Comparison of ENCODE assay signal across 22 cellular contexts in genomic region chr12:3888654-3889053, GRCh38.
"Had no signal": no experiment of that assay in that cellular context is flagged by ENCODE, and none has a peak within 500 bp of the region (broad histone marks: within the 10 kb centered on the region; RNA-seq: fewer than 3 reads in every experiment).

No MANE protein-coding gene starts in this region.

- H3K4me3 ChIP-seq: colonic mucosa, heart right ventricle, ovary, prostate gland, thoracic aorta, upper lobe of left lung had no signal

- H3K9me3 ChIP-seq: colonic mucosa, heart right ventricle, neutrophil, ovary, prostate gland, thoracic aorta, upper lobe of left lung had no signal

- H3K27me3 ChIP-seq: colonic mucosa, ovary, upper lobe of left lung had no signal

- DNase-seq: activated CD4-positive, alpha-beta T cell treated with anti-CD3 and anti-CD28 coated beads for 4 hours; activated CD4-positive, alpha-beta T cell treated with anti-CD3 and anti-CD28 coated beads, Interleukin-2, amount 50 U/mL, for 48 hours; activated CD4-positive, CD25-positive, alpha-beta regulatory T cell; activated effector memory CD4-positive, alpha-beta T cell treated with Interleukin-2 at 50 U/mL for 16 hours; activated naive CD4-positive, alpha-beta T cell treated with anti-CD3 and anti-CD28 coated beads for 36 hours; activated naive CD8-positive, alpha-beta T cell treated with anti-CD3 and anti-CD28 coated beads, Interleukin-2, amount 10 ng/mL, durations not matched to agents 7 days and 5 days; activated T-cell treated with anti-CD3 and anti-CD28 coated beads, Interleukin-2, amount 50 U/mL, for 48 hours; amniotic stem cell; colonic mucosa; heart right ventricle; islet precursor cell; left cardiac atrium; ovary; stimulated activated CD4-positive, alpha-beta T cell treated with anti-CD3 and anti-CD28 coated beads, Interleukin-2, amount 100 ng/mL, for 48 hours; stimulated activated naive CD4-positive, alpha-beta T cell; T1000; upper lobe of left lung had no signal

- H3K27ac ChIP-seq: colonic mucosa, epithelial cell of prostate, heart right ventricle, neutrophil, ovary, prostate gland, thoracic aorta, upper lobe of left lung had no signal

- H3K4me1 ChIP-seq: prostate gland had no signal

- H3K36me3 ChIP-seq: colonic mucosa, heart right ventricle, neutrophil, ovary, prostate gland, thoracic aorta, upper lobe of left lung had no signal

- ATAC-seq: heart right ventricle; left cardiac atrium; natural killer cell treated with Interleukin-12 subunit alpha and Interleukin-12 subunit beta and Interleukin-15 and Interleukin-18, amount 100 ng/mL, for 72 hours had no signal
